ENCODE assay signal across 1 cellular context in the genomic region with DNA sequence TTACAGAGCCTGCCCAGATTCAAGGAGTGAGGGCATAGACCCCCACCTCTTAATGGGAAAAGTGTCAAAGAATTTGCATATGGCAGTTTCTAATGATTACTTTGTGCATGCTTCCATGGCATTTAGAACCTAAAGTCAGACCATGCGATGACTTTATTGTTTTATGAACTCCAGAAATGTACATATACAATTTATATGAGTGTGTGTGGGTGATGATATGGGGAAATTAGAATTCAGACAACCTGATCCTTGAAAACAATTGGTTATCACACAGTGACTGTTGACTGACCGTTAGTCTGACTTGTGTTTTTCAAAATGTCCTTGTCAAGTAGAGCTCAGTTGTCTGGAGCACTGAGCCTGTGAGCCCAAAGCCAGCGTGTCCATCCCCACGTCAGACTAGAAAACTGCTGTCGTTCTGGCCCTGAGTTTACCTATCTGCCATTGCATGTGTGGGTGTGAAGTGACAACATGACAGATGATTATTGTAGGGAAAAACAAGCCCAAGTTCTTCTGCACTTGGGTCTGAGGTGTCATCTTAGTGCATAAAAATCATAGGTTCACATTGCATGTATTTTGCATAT.
TF ChIP-seq lines count a peak whose summit lies in the region.

No MANE protein-coding gene starts in this region.

TF ChIP-seq in K562, 482 proteins besides CTCF, POLR2A, EP300 and RAD21 (continued from another document):
- TF ChIP-seq NR4A1 (CRISPR knock-in tag; IDR thresholded peaks at IDR 0.05) (no peak), NR4A1 (tag; IDR thresholded peaks at IDR 0.05) (0 out of 2 replicates have a peak, but pooled peaks have one; percentile 44), HDAC1 (IDR thresholded peaks at IDR 0.05) (peak in 1 of 2 experiments; percentile 15; a peak in 1 of 4 replicates), ZNF830 (CRISPR knock-in tag; IDR thresholded peaks at IDR 0.05) (peak; percentile 49; the same call in 1 of the 2 replicates), EGR1 (conservative IDR thresholded peaks at IDR 0.05) (peak; percentile 91), ATF1 (CRISPR knock-in tag; IDR thresholded peaks at IDR 0.05) (no peak), ATF1 (tag; IDR thresholded peaks at IDR 0.05) (peak; percentile 44; the same call in 1 of the 2 replicates), MEIS2 (IDR thresholded peaks at IDR 0.05; ENCODE audit: partially characterized antibody) (peak; percentile 94), ZNF764 (CRISPR knock-in tag; IDR thresholded peaks at IDR 0.05; ENCODE audit: low read depth) (no peak)
- TF ChIP-seq, protein P1, sequence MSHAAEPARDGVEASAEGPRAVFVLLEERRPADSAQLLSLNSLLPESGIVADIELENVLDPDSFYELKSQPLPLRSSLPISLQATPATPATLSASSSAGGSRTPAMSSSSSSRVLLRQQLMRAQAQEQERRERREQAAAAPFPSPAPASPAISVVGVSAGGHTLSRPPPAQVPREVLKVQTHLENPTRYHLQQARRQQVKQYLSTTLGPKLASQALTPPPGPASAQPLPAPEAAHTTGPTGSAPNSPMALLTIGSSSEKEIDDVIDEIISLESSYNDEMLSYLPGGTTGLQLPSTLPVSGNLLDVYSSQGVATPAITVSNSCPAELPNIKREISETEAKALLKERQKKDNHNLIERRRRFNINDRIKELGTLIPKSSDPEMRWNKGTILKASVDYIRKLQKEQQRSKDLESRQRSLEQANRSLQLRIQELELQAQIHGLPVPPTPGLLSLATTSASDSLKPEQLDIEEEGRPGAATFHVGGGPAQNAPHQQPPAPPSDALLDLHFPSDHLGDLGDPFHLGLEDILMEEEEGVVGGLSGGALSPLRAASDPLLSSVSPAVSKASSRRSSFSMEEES (CRISPR knock-in tag; IDR thresholded peaks at IDR 0.05): no peak
- TF ChIP-seq, protein P2, sequence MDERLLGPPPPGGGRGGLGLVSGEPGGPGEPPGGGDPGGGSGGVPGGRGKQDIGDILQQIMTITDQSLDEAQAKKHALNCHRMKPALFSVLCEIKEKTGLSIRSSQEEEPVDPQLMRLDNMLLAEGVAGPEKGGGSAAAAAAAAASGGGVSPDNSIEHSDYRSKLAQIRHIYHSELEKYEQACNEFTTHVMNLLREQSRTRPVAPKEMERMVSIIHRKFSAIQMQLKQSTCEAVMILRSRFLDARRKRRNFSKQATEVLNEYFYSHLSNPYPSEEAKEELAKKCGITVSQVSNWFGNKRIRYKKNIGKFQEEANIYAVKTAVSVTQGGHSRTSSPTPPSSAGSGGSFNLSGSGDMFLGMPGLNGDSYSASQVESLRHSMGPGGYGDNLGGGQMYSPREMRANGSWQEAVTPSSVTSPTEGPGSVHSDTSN (CRISPR knock-in tag; IDR thresholded peaks at IDR 0.05; ENCODE audit: low read depth): no peak
- TF ChIP-seq, protein P2 (tag; conservative IDR thresholded peaks at IDR 0.05; ENCODE audit: low read depth): peak; percentile 86
- TF ChIP-seq, protein P3, sequence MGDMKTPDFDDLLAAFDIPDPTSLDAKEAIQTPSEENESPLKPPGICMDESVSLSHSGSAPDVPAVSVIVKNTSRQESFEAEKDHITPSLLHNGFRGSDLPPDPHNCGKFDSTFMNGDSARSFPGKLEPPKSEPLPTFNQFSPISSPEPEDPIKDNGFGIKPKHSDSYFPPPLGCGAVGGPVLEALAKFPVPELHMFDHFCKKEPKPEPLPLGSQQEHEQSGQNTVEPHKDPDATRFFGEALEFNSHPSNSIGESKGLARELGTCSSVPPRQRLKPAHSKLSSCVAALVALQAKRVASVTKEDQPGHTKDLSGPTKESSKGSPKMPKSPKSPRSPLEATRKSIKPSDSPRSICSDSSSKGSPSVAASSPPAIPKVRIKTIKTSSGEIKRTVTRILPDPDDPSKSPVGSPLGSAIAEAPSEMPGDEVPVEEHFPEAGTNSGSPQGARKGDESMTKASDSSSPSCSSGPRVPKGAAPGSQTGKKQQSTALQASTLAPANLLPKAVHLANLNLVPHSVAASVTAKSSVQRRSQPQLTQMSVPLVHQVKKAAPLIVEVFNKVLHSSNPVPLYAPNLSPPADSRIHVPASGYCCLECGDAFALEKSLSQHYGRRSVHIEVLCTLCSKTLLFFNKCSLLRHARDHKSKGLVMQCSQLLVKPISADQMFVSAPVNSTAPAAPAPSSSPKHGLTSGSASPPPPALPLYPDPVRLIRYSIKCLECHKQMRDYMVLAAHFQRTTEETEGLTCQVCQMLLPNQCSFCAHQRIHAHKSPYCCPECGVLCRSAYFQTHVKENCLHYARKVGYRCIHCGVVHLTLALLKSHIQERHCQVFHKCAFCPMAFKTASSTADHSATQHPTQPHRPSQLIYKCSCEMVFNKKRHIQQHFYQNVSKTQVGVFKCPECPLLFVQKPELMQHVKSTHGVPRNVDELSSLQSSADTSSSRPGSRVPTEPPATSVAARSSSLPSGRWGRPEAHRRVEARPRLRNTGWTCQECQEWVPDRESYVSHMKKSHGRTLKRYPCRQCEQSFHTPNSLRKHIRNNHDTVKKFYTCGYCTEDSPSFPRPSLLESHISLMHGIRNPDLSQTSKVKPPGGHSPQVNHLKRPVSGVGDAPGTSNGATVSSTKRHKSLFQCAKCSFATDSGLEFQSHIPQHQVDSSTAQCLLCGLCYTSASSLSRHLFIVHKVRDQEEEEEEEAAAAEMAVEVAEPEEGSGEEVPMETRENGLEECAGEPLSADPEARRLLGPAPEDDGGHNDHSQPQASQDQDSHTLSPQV (IDR thresholded peaks at IDR 0.05): peak; percentile 73; the same call in 1 of the 2 replicates
